ENCODE assay signal across 8 cellular contexts in genomic region chr12:88036368-88036965, GRCh38. TPM values are rescaled to one million over a fixed set of nuclear protein-coding genes. Genes with fewer than 3 reads are reported as not detected.
DNase-seq lines count a peak whose midpoint lies in the region; ATAC-seq and TF ChIP-seq lines count a peak whose summit lies in the region.

No MANE protein-coding gene starts in this region.

- peaks cover 60% of the 10 kb centered on the region for H3K4me1 Mint-ChIP-seq in activated CD8-positive, alpha-beta T cell treated with anti-CD3 and anti-CD28 coated beads for 36 hours (ENCODE audit: low read depth)

- H3K27me3 Mint-ChIP-seq in activated CD8-positive, alpha-beta T cell treated with anti-CD3 and anti-CD28 coated beads for 36 hours: no peaks in the 10 kb centered on the region

- POLR2A ChIA-PET in activated CD8-positive, alpha-beta T cell treated with anti-CD3 and anti-CD28 coated beads for 36 hours (lab: Charles Lee): interaction anchor here (1.1 to 1.2 kb wide), 2 partner anchors 61 to 106 kb away, joined by 3 read pairs; partner anchors contain the start of genes CEP290 and TMTC3

- H3K9ac ChIP-seq in iPS-15b (ENCODE audit: low read depth, low read length): no peak overlapping the region

- H3K27me3 ChIP-seq in iPS-15b (ENCODE audit: control insufficient read depth, insufficient read depth, low read length) (no peaks in the 10 kb centered on the region), suprapubic skin (no peaks in the 10 kb centered on the region), prostate gland (replicated peaks; ENCODE audit: insufficient read depth) (no peaks in the 10 kb centered on the region)

- H3K4me1 ChIP-seq in iPS-15b (ENCODE audit: control insufficient read depth, insufficient read depth, low read length) (peaks cover 7% of the 10 kb centered on the region), suprapubic skin (peaks cover 29% of the 10 kb centered on the region), prostate gland (replicated peaks) (no peaks in the 10 kb centered on the region)

- DNase-seq in AML-193 (lab: John Stamatoyannopoulos, UW) (peak; percentile 71 to 83), HPDE6-E6E7 (ENCODE audit: extremely low spot score) (peak; percentile 40), suprapubic skin (ENCODE audit: low spot score in 2 of 2) (no peak), lower leg skin (ENCODE audit: low spot score in 2 of 2) (no peak), NCI-H345 treated with DMSO at 0.1 percent for 48 hours (lab: John Stamatoyannopoulos, UW; ENCODE audit: unreplicated experiment) (no peak), prostate gland (ENCODE audit: low spot score) (no peak)
- DNase-seq in activated CD8-positive, alpha-beta T cell treated with anti-CD3 and anti-CD28 coated beads for 36 hours: no peak

- H3K9me3 ChIP-seq in iPS-15b (ENCODE audit: control insufficient read depth, insufficient read depth, low read length): no peaks in the 10 kb centered on the region
- no peaks in the 10 kb centered on the region for H3K9me3 ChIP-seq in suprapubic skin
- no peaks in the 10 kb centered on the region for H3K9me3 ChIP-seq in prostate gland

- H3K9me3 Mint-ChIP-seq in activated CD8-positive, alpha-beta T cell treated with anti-CD3 and anti-CD28 coated beads for 36 hours: peaks cover 3% of the 10 kb centered on the region

- TF ChIP-seq POLR2A in suprapubic skin (IDR thresholded peaks at IDR 0.05) (no peak), lower leg skin (IDR thresholded peaks at IDR 0.05) (no peak), prostate gland (IDR thresholded peaks at IDR 0.05) (no peak)

- H3K27ac ChIP-seq in suprapubic skin (peak overlapping the region; percentile 86), prostate gland (no peak overlapping the region)

- ATAC-seq in activated CD8-positive, alpha-beta T cell treated with anti-CD3 and anti-CD28 coated beads for 36 hours: no peak

- peaks cover 36% of the 10 kb centered on the region for H3K36me3 Mint-ChIP-seq in activated CD8-positive, alpha-beta T cell treated with anti-CD3 and anti-CD28 coated beads for 36 hours (ENCODE audit: low read depth)

- TF ChIP-seq CTCF in activated CD8-positive, alpha-beta T cell treated with anti-CD3 and anti-CD28 coated beads for 36 hours (IDR thresholded peaks at IDR 0.05): no peak
- TF ChIP-seq CTCF in suprapubic skin (IDR thresholded peaks at IDR 0.05): no peak
- no peak for TF ChIP-seq CTCF in lower leg skin (IDR thresholded peaks at IDR 0.05)
- TF ChIP-seq CTCF in prostate gland (IDR thresholded peaks at IDR 0.05): no peak

- H3K27ac Mint-ChIP-seq in activated CD8-positive, alpha-beta T cell treated with anti-CD3 and anti-CD28 coated beads for 36 hours: peak overlapping the region; percentile 95

- TF ChIP-seq EP300 in suprapubic skin (IDR thresholded peaks at IDR 0.05): no peak

- CTCF ChIA-PET in activated CD8-positive, alpha-beta T cell treated with anti-CD3 and anti-CD28 coated beads for 36 hours (lab: Charles Lee): no interaction called here

- peak overlapping the region; percentile 97 for H3K4me3 Mint-ChIP-seq in activated CD8-positive, alpha-beta T cell treated with anti-CD3 and anti-CD28 coated beads for 36 hours

- intact Hi-C loops in activated CD8-positive, alpha-beta T cell treated with anti-CD3 and anti-CD28 coated beads for 36 hours (cut with micrococcal nuclease): no loop called here
- intact Hi-C loops in lower leg skin (cut with DNase I; ENCODE audit: low total_unique reads) (no loop called here), prostate gland (cut with DNase I) (no loop called here)

- H3K36me3 ChIP-seq in iPS-15b (ENCODE audit: control insufficient read depth, insufficient read depth, low read length) (no peaks in the 10 kb centered on the region), suprapubic skin (no peaks in the 10 kb centered on the region), prostate gland (no peaks in the 10 kb centered on the region)

- H3K4me3 ChIP-seq in iPS-15b (ENCODE audit: low read depth, low read length): peak overlapping the region; percentile 84
- peak overlapping the region; percentile 90 for H3K4me3 ChIP-seq in suprapubic skin
- no peak overlapping the region for H3K4me3 ChIP-seq in lower leg skin (ENCODE audit: low read depth, poor library complexity, severe bottlenecking)
- peak overlapping the region in 1 of 2 donors; percentile 65 for H3K4me3 ChIP-seq in prostate gland

- WGBS in suprapubic skin: 29% methylated on average over 4 of the region's 4 CpGs
- WGBS in lower leg skin, 2 donors: 34 to 36% methylated on average over 4 of the region's 4 CpGs
- 30% methylated on average over 4 of the region's 4 CpGs for WGBS in prostate gland

RNA-seq across cellular contexts. Expression of gene C12orf50, which starts 7.3 kb away (rescaled TPM):
- not detected for total RNA-seq in activated CD8-positive, alpha-beta T cell treated with anti-CD3 and anti-CD28 coated beads for 36 hours
- total RNA-seq in suprapubic skin: not detected
- total RNA-seq in lower leg skin: not detected
- 1 to 10 TPM in 1 of 2 donors, not detected in 1; 6.7 TPM for total RNA-seq in prostate gland

Comparison
In these comparisons a context has a peak if more than half of its experiments do, and no peak if none do; other contexts are left out.
1. DNase-seq: peak in AML-193 (2 of 2) and HPDE6-E6E7 (single experiment); none in activated CD8-positive, alpha-beta T cell treated with anti-CD3 and anti-CD28 coated beads for 36 hours (single experiment), suprapubic skin (0 of 2), lower leg skin (0 of 2), NCI-H345 treated with DMSO at 0.1 percent for 48 hours (single experiment) and prostate gland (single experiment).